Comparison of ENCODE assay signal across 27 cellular contexts in genomic region chr22:26214466-26214865, GRCh38.
"Had no signal": no experiment of that assay in that cellular context is flagged by ENCODE, and none has a peak within 500 bp of the region (broad histone marks: within the 10 kb centered on the region; RNA-seq: fewer than 3 reads in every experiment).

No MANE protein-coding gene starts in this region.

- H3K27ac ChIP-seq: neutrophil, ovary, parathyroid adenoma, psoas muscle, right lobe of liver, sigmoid colon, thoracic aorta, thyroid gland, tibial nerve, upper lobe of left lung, uterus had no signal

- ATAC-seq: naive thymus-derived CD8-positive, alpha-beta T cell; natural killer cell treated with Interleukin-12 subunit alpha and Interleukin-12 subunit beta and Interleukin-15 and Interleukin-18, amount 100 ng/mL, for 72 hours; right cardiac atrium; right lobe of liver; stimulated activated effector memory CD8-positive, alpha-beta T cell treated with anti-CD3 and anti-CD28 coated beads, Interleukin-12 subunit alpha, Interleukin-12 subunit beta, amount 100 ng/mL, for 72 hours; stimulated activated naive CD8-positive, alpha-beta T cell treated with anti-CD3 and anti-CD28 coated beads, Interleukin-15, amount 100 ng/mL, for 72 hours; stimulated activated naive CD8-positive, alpha-beta T cell treated with anti-CD3 and anti-CD28 coated beads, Interleukin-15, Interleukin-2, amounts not matched to agents 100 U/mL and 50 U/mL, for 24 hours had no signal

- DNase-seq: naive B cell; naive thymus-derived CD8-positive, alpha-beta T cell; nephron progenitor cell; nucleus accumbens; ovary; psoas muscle; right cardiac atrium; right lobe of liver; sigmoid colon; small intestine; stimulated activated CD4-positive, alpha-beta T cell treated with anti-CD3 and anti-CD28 coated beads, Interleukin-15, amount 100 ng/mL, for 24 hours; stimulated activated CD4-positive, alpha-beta T cell treated with anti-CD3 and anti-CD28 coated beads, Interleukin-2, amount 100 ng/mL, for 24 hours; stimulated activated CD4-positive, alpha-beta T cell treated with anti-CD3 and anti-CD28 coated beads, Interleukin-2, amount 100 ng/mL, for 48 hours; stimulated activated CD4-positive, alpha-beta T cell treated with anti-CD3 and anti-CD28 coated beads, Interleukin-4, amount 100 ng/mL, for 24 hours; stimulated activated naive CD4-positive, alpha-beta T cell; stimulated activated naive CD8-positive, alpha-beta T cell treated with anti-CD3 and anti-CD28 coated beads, Interleukin-15, amount 100 ng/mL, for 72 hours; stimulated activated naive CD8-positive, alpha-beta T cell treated with anti-CD3 and anti-CD28 coated beads, Interleukin-15, Interleukin-2, amounts not matched to agents 100 U/mL and 50 U/mL, for 24 hours; substantia nigra; thyroid gland; uterus had no signal

- H3K4me3 ChIP-seq: ovary, psoas muscle, right lobe of liver, sigmoid colon, thoracic aorta, thyroid gland, tibial nerve, upper lobe of left lung, uterus had no signal
